Comparison of ENCODE assay signal across 8 cellular contexts in genomic region chr4:73836373-73837269, GRCh38. TPM values are rescaled to one million over a fixed set of nuclear protein-coding genes. Genes with fewer than 3 reads are reported as not detected.
DNase-seq lines count a peak whose midpoint lies in the region; ATAC-seq lines count a peak whose summit lies in the region.

Gene CXCL6 (plus strand): TSS chr4:73836678. CDS start chr4:73836751, 73 bp downstream.

- peak; percentile 20 for DNase-seq in HCEC 1CT
- DNase-seq in amniotic epithelial cell (ENCODE audit: low read depth), result peak; percentile 61
- DNase-seq in iPS DF 19.7 (ENCODE audit: low read depth, low spot score), result peak; percentile 45
- peak; percentile 67 for DNase-seq in sciatic nerve (ENCODE audit: low spot score)
- DNase-seq in NCI-H526 treated with DMSO at 0.1 percent for 48 hours (lab: John Stamatoyannopoulos, UW), result no peak
- DNase-seq in NCI-H2171 treated with DMSO at 0.1 percent for 48 hours (lab: John Stamatoyannopoulos, UW), result no peak

- ATAC-seq in sciatic nerve (peak; percentile 84), GM21717 (IDR thresholded peaks at IDR 0.05; ENCODE audit: unreplicated experiment) (no peak), HG03354 (IDR thresholded peaks at IDR 0.05; ENCODE audit: poor library complexity, severe bottlenecking, unreplicated experiment) (no peak)

- intact Hi-C loops in sciatic nerve (cut with DNase I), result loop anchor here (5.0 kb wide), 1 partner anchor 824 kb away; no protein-coding TSS in a partner anchor

RNA-seq across cellular contexts. Expression of gene CXCL6, which starts in this region (rescaled TPM):
- 2.8 TPM for total RNA-seq in sciatic nerve

Comparison
In these comparisons a context has a peak if more than half of its experiments do, and no peak if none do; other contexts are left out.
1. DNase-seq: peak in HCEC 1CT (single experiment), amniotic epithelial cell (single experiment), iPS DF 19.7 (single experiment) and sciatic nerve (single experiment); none in NCI-H526 treated with DMSO at 0.1 percent for 48 hours (single experiment) and NCI-H2171 treated with DMSO at 0.1 percent for 48 hours (single experiment).